Comparison of ENCODE assay signal across 18 cellular contexts in the genomic region with DNA sequence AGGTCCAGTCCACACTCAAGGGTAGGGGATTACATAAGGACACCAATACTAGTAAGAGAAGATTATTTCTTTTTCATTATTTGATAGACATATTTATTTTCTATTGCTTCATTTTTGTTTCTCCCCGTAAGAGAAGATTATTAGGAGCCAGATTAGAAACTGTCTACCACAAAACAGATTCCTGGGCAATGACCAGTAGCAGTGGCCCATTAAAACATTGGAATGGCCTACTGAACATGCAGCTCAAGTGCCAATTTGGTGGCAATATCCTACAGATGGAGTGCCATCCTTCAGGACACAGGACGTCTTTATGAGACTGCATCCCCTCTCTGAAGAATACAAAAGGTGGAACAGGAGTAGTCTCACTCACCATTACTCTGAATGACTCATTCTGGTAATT. TPM values are rescaled to one million over a fixed set of nuclear protein-coding genes. Genes with fewer than 3 reads are reported as not detected.
"Had no signal": no experiment of that assay in that cellular context is flagged by ENCODE, and none has a peak within 500 bp of the region (broad histone marks: within the 10 kb centered on the region; RNA-seq: fewer than 3 reads in every experiment).

No MANE protein-coding gene starts in this region.

- H3K4me2 ChIP-seq: neural progenitor cell had no signal

- H3K9me3 ChIP-seq: heart right ventricle, psoas muscle, thoracic aorta, upper lobe of left lung had no signal

- DNase-seq: activated CD4-positive, alpha-beta T cell treated with anti-CD3 and anti-CD28 coated beads, Interleukin-2, amount 10 ng/mL, durations not matched to agents 7 days and 5 days; activated CD8-positive, alpha-beta memory T cell treated with anti-CD3 and anti-CD28 coated beads, Interleukin-2, amount 50 U/mL, for 4 hours; activated naive CD4-positive, alpha-beta T cell treated with anti-CD3 and anti-CD28 coated beads, Interleukin-2, amount 10 ng/mL, durations not matched to agents 7 days and 5 days; activated naive CD8-positive, alpha-beta T cell treated with anti-CD3 and anti-CD28 coated beads, Interleukin-2, amount 50 U/mL, for 24 hours; activated T-cell treated with anti-CD3 and anti-CD28 coated beads, Interleukin-2, amount 50 U/mL, for 4 hours; anterior cingulate cortex; heart right ventricle; mesendoderm; naive thymus-derived CD4-positive, alpha-beta T cell; psoas muscle; right cardiac atrium; stimulated activated naive B cell treated with anti-CD40 and anti-IgM and Interleukin-4, amounts not matched to agents 10 μg/mL and 1 μg/mL and 100 μg/mL, for 72 hours; upper lobe of left lung had no signal

- H3K9ac ChIP-seq: neural progenitor cell had no signal

- H3K4me1 ChIP-seq: neural progenitor cell, psoas muscle had no signal

- H3K36me3 ChIP-seq: heart right ventricle, neural progenitor cell, thoracic aorta, upper lobe of left lung had no signal

- H3K4me3 ChIP-seq: coronary artery, heart right ventricle, neural progenitor cell, psoas muscle, thoracic aorta, upper lobe of left lung had no signal

- H2AFZ ChIP-seq: neural progenitor cell had no signal

- H3K27ac ChIP-seq: coronary artery, heart right ventricle, neural progenitor cell, psoas muscle, thoracic aorta, upper lobe of left lung had no signal

- H3K27me3 ChIP-seq: heart right ventricle, upper lobe of left lung had no signal

- ATAC-seq: activated CD4-positive, CD25-positive, alpha-beta regulatory T cell treated with anti-CD3 and anti-CD28 coated beads, Interleukin-2, amount 50 U/mL, for 24 hours; activated naive CD8-positive, alpha-beta T cell treated with anti-CD3 and anti-CD28 coated beads, Interleukin-2, amount 50 U/mL, for 24 hours; activated T-cell treated with anti-CD3 and anti-CD28 coated beads, Interleukin-2, amount 50 U/mL, for 4 hours; esophagus mucosa; heart right ventricle; naive thymus-derived CD4-positive, alpha-beta T cell; psoas muscle; right cardiac atrium; stimulated activated naive B cell treated with anti-CD40 and anti-IgM and Interleukin-4, amounts not matched to agents 10 μg/mL and 1 μg/mL and 100 μg/mL, for 72 hours had no signal

RNA-seq across cellular contexts. Expression of a gene that starts 34.0 kb away (rescaled TPM):
- total RNA-seq: activated CD4-positive, alpha-beta T cell treated with anti-CD3 and anti-CD28 coated beads, Interleukin-2, amount 10 ng/mL, durations not matched to agents 7 days and 5 days had no signal
